Comparison of ENCODE assay signal across 21 cellular contexts in genomic region chr21:40291560-40291959, GRCh38.
A peak's percentile ranks its signal among the peaks of the same experiment; 100 is the strongest.
DNase-seq lines count a peak whose midpoint lies in the region; ATAC-seq, FAIRE-seq and TF ChIP-seq lines count a peak whose summit lies in the region.
"Had no signal": no experiment of that assay in that cellular context is flagged by ENCODE, and none has a peak within 500 bp of the region (broad histone marks: within the 10 kb centered on the region; RNA-seq: fewer than 3 reads in every experiment).

No MANE protein-coding gene starts in this region.

- no peak for TF ChIP-seq RAD21 in H1 (IDR thresholded peaks at IDR 0.05 in 1 of 2, conservative IDR thresholded peaks at IDR 0.05 in 1 of 2; ENCODE audit: low read depth in 2 of 2, low read length in 2 of 2)

- H4K8ac ChIP-seq in H1 (ENCODE audit: extremely low read depth, insufficient read depth, low read length), result no peak overlapping the region

- H3K9me3 ChIP-seq in HUES48 (ENCODE audit: control insufficient read depth, insufficient read depth, low read length) (peaks cover 6% of the 10 kb centered on the region), H1 (ENCODE audit: insufficient read depth in 2 of 2, low read depth in 1 of 2, low read length in 1 of 2) (peaks cover 6% of the 10 kb centered on the region in 2 experiments; a peak in 2 of 4 replicates), neural progenitor cell (ENCODE audit: low read depth) (no peaks in the 10 kb centered on the region), vagina (no peaks in the 10 kb centered on the region)
- H3K9me3 ChIP-seq: A549, Caco-2, HAP-1 had no signal

- no peaks in the 10 kb centered on the region for H3K36me3 Mint-ChIP-seq in neural progenitor cell

- no peak overlapping the region for H3K14ac ChIP-seq in H1 (ENCODE audit: insufficient read length)

- H3K4me3 Mint-ChIP-seq in neural progenitor cell, result no peak overlapping the region
- H3K4me3 Mint-ChIP-seq: CD4-positive, alpha-beta T cell had no signal

- CTCF ChIA-PET in H1 (lab: Charles Lee; ENCODE audit: partially characterized antibody), result interaction anchor here (0.6 to 1.2 kb wide), 4 partner anchors 11 to 199 kb away, joined by 3 read pairs; no protein-coding TSS in a partner anchor

- H3K4me1 Mint-ChIP-seq in neural progenitor cell, result peaks cover 9% of the 10 kb centered on the region

- TF ChIP-seq POLR2A in H1 (IDR thresholded peaks at IDR 0.05; ENCODE audit: control extremely low read depth in 1 of 2, low read depth in 2 of 2, low read length in 2 of 2) (no peak), vagina (IDR thresholded peaks at IDR 0.05) (no peak)

- no peak overlapping the region for H3K18ac ChIP-seq in H1 (ENCODE audit: extremely low read depth, low read length)

- WGBS in H1 (ENCODE audit: extremely low coverage in 1 of 2, insufficient coverage in 1 of 2, insufficient read length in 1 of 2, insufficient replicate concordance in 2 of 2, low coverage in 1 of 2, low lambda C conversion rate in 2 of 2, missing lambda C conversion rate in 1 of 2), 2 experiments, result 65% methylated on average over 7 of the region's 7 CpGs; no CpG with 5 or more reads in 1 of the 2 experiments

- H3K4me3 ChIP-seq in HUES48 (ENCODE audit: low read depth, low read length) (no peak overlapping the region), H1 (ENCODE audit: extremely low read depth in 1 of 4, insufficient read depth in 2 of 4, low read depth in 3 of 4, low read length in 4 of 4) (0 out of 8 replicates have a peak overlapping the region, but pooled peaks of 1 of the 4 experiments have one; percentile 2), neural progenitor cell (no peak overlapping the region), vagina (no peak overlapping the region)
- H3K4me3 ChIP-seq: A549, GM23248, HAP-1, K562 had no signal

- H3K27ac ChIP-seq in HUES48 (ENCODE audit: low read depth, low read length) (peak overlapping the region; percentile 75), H1 (ENCODE audit: low read depth, low read length) (no peak overlapping the region), neural progenitor cell (no peak overlapping the region), vagina (no peak overlapping the region)
- H3K27ac ChIP-seq: 22Rv1, A549, C4-2B, GM23248 had no signal

- no peaks in the 10 kb centered on the region for H3F3A ChIP-seq in neural progenitor cell (ENCODE audit: low read depth)

- H2BK5ac ChIP-seq in H1 (ENCODE audit: low read depth, low read length), result no peak overlapping the region

- no peak overlapping the region for H2AK5ac ChIP-seq in H1 (ENCODE audit: low read depth, low read length)

- H4K5ac ChIP-seq in H1 (ENCODE audit: insufficient read length, low read depth, low read length), result no peak overlapping the region

- H3K56ac ChIP-seq in H1 (replicated peaks; ENCODE audit: insufficient read length, low read depth, low read length), result no peak overlapping the region

- no peak overlapping the region for H2AFZ ChIP-seq in H1 (ENCODE audit: low read length)
- peak overlapping the region; percentile 42 for H2AFZ ChIP-seq in neural progenitor cell (replicated peaks)
- H2AFZ ChIP-seq: GM23248 had no signal

- H3K9ac ChIP-seq in HUES48 (ENCODE audit: low read depth, low read length) (no peak overlapping the region), H1 (replicated peaks in 1 of 4; ENCODE audit: extremely low read depth in 1 of 4, low read depth in 3 of 4, low read length in 3 of 4) (no peak overlapping the region), neural progenitor cell (no peak overlapping the region)
- H3K9ac ChIP-seq: GM23248 had no signal

- H3K79me2 ChIP-seq in H1 (ENCODE audit: control insufficient read depth in 1 of 2, insufficient read depth in 2 of 2, low read length in 2 of 2) (no peaks in the 10 kb centered on the region), neural progenitor cell (ENCODE audit: low read depth) (no peaks in the 10 kb centered on the region)

- no peak for ATAC-seq in GM21737 (IDR thresholded peaks at IDR 0.05; ENCODE audit: unreplicated experiment)
- ATAC-seq: A549, K562 had no signal

- H4K91ac ChIP-seq in H1 (replicated peaks; ENCODE audit: insufficient read length, low read length), result no peak overlapping the region

- H2BK15ac ChIP-seq in H1 (ENCODE audit: low read length), result no peak overlapping the region

- peak overlapping the region; percentile 1 to 4; a peak in 2 of 4 replicates for H3K4me2 ChIP-seq in H1 (ENCODE audit: insufficient read depth in 1 of 2, low read depth in 2 of 2, low read length in 2 of 2)
- no peak overlapping the region for H3K4me2 ChIP-seq in neural progenitor cell
- H3K4me2 ChIP-seq: A549 had no signal

- POLR2A ChIA-PET in H1 (lab: Charles Lee; ENCODE audit: partially characterized antibody), result no interaction called here

- no peak overlapping the region for H3K27ac Mint-ChIP-seq in neural progenitor cell
- H3K27ac Mint-ChIP-seq: CD4-positive, alpha-beta T cell had no signal

- H3K4ac ChIP-seq in H1 (replicated peaks; ENCODE audit: insufficient read length, low read depth, low read length), result no peak overlapping the region

- no peaks in the 10 kb centered on the region for H3K9me3 Mint-ChIP-seq in neural progenitor cell

- no peak for TF ChIP-seq EP300 in H1 (IDR thresholded peaks at IDR 0.05; ENCODE audit: borderline replicate concordance in 1 of 2, low read depth in 2 of 2, low read length in 2 of 2)

- no peaks in the 10 kb centered on the region for H4K20me1 ChIP-seq in H1 (replicated peaks in 1 of 2; ENCODE audit: control insufficient read depth in 1 of 2, insufficient read depth in 2 of 2, low read length in 2 of 2)
- no peaks in the 10 kb centered on the region for H4K20me1 ChIP-seq in neural progenitor cell (ENCODE audit: low read depth)

- no peak overlapping the region for H2BK120ac ChIP-seq in H1 (replicated peaks; ENCODE audit: low read depth, low read length)

- no peak for TF ChIP-seq CTCF in H1 (IDR thresholded peaks at IDR 0.05; ENCODE audit: control extremely low read depth in 1 of 3, insufficient read depth in 1 of 3, low read depth in 1 of 3, low read length in 3 of 3)
- TF ChIP-seq CTCF in neural progenitor cell (IDR thresholded peaks at IDR 0.05), result no peak
- no peak for TF ChIP-seq CTCF in vagina (IDR thresholded peaks at IDR 0.05)

- FAIRE-seq in H1 (lab: Jason Lieb, UNC), result no peak
- FAIRE-seq: A549, K562 had no signal

- peaks cover 6% of the 10 kb centered on the region for H3K27me3 Mint-ChIP-seq in neural progenitor cell (ENCODE audit: insufficient read depth, low read depth)
- H3K27me3 Mint-ChIP-seq: CD4-positive, alpha-beta T cell had no signal

- H3K23ac ChIP-seq in H1 (ENCODE audit: insufficient read length), result no peak overlapping the region

- H2BK12ac ChIP-seq in H1 (ENCODE audit: low read depth, low read length), result no peak overlapping the region

- no peak overlapping the region; the same call in 1 of the 2 replicates for H2BK20ac ChIP-seq in H1 (ENCODE audit: low read length)

- peak; percentile 88 for DNase-seq in ELF-1 (ENCODE audit: low read depth, low spot score)
- peak; percentile 7 to 49 for DNase-seq in H1 (ENCODE audit: low read depth in 1 of 2, low spot score in 2 of 2)
- DNase-seq in neural progenitor cell (ENCODE audit: low spot score), result no peak
- DNase-seq in D341Med (ENCODE audit: low spot score), result no peak
- no peak for DNase-seq in vagina (ENCODE audit: extremely low spot score in 2 of 2)
- no peak for DNase-seq in SKM-1 treated with dmso at 0.1 percent for 144 hours (lab: John Stamatoyannopoulos, UW; ENCODE audit: unreplicated experiment)
- DNase-seq: AML-193; Caco-2; CD4-positive, alpha-beta T cell; DMS153; DMS79; GF-D8; GM23248; IMR-90 had no signal

- H3K36me3 ChIP-seq in HUES48 (ENCODE audit: control insufficient read depth, insufficient read depth, low read length) (no peaks in the 10 kb centered on the region), H1 (ENCODE audit: control insufficient read depth in 2 of 4, insufficient read depth in 4 of 4, low read length in 3 of 4) (no peaks in the 10 kb centered on the region), neural progenitor cell (no peaks in the 10 kb centered on the region), vagina (no peaks in the 10 kb centered on the region)
- H3K36me3 ChIP-seq: HAP-1 had no signal

- H3K27me3 ChIP-seq in HUES48 (ENCODE audit: control insufficient read depth, insufficient read depth, low read length), result no peaks in the 10 kb centered on the region
- no peaks in the 10 kb centered on the region for H3K27me3 ChIP-seq in H1 (replicated peaks in 1 of 4; ENCODE audit: control insufficient read depth in 3 of 4, extremely low read depth in 1 of 4, insufficient read depth in 3 of 4, low read length in 3 of 4)
- no peaks in the 10 kb centered on the region for H3K27me3 ChIP-seq in neural progenitor cell
- H3K27me3 ChIP-seq in vagina, result no peaks in the 10 kb centered on the region

- H3K4me1 ChIP-seq in HUES48 (ENCODE audit: control insufficient read depth, insufficient read depth, low read length) (peaks cover 14% of the 10 kb centered on the region), H1 (replicated peaks in 1 of 4; ENCODE audit: control insufficient read depth in 3 of 4, insufficient read depth in 4 of 4, low read length in 3 of 4) (peaks cover 0 to 7% (median 1%) of the 10 kb centered on the region in 4 experiments; a peak in 4 of 7 replicates), neural progenitor cell (peaks cover 6% of the 10 kb centered on the region), vagina (no peaks in the 10 kb centered on the region)
- H3K4me1 ChIP-seq: A549, Caco-2, HAP-1 had no signal

- H3K79me1 ChIP-seq in H1 (ENCODE audit: low read depth, low read length), result no peaks in the 10 kb centered on the region

- H3K23me2 ChIP-seq in H1 (ENCODE audit: low read depth, low read length), result peaks cover 2% of the 10 kb centered on the region; the same call in 1 of the 2 replicates

- intact Hi-C loops in vagina (cut with DNase I), result no loop called here

TF ChIP-seq in H1, 55 proteins besides CTCF, POLR2A, EP300 and RAD21:
- TF ChIP-seq TEAD4 (IDR thresholded peaks at IDR 0.05; ENCODE audit: low read depth, low read length) (no peak), SIRT6 (IDR thresholded peaks at IDR 0.05; ENCODE audit: low read length) (no peak), TBP (IDR thresholded peaks at IDR 0.05; ENCODE audit: low read depth, low read length) (no peak), CREB1 (IDR thresholded peaks at IDR 0.05) (no peak), EGR1 (IDR thresholded peaks at IDR 0.05; ENCODE audit: borderline replicate concordance, low read depth, low read length) (no peak), SUZ12 (IDR thresholded peaks at IDR 0.05; ENCODE audit: low read length) (no peak), MAX (IDR thresholded peaks at IDR 0.05) (no peak), MAFK (IDR thresholded peaks at IDR 0.05; ENCODE audit: low read depth, low read length) (no peak), CBX5 (IDR thresholded peaks at IDR 0.05; ENCODE audit: low read depth, low read length) (no peak), CHD1 (IDR thresholded peaks at IDR 0.05; ENCODE audit: low read depth, low read length) (no peak), SAP30 (IDR thresholded peaks at IDR 0.05; ENCODE audit: insufficient read depth, insufficient replicate concordance, low read length) (no peak)

Comparison
In these comparisons a context has a peak if more than half of its experiments do, and no peak if none do; other contexts are left out.
1. DNase-seq: peak in ELF-1 (single experiment) and H1 (2 of 2); none in neural progenitor cell (single experiment), D341Med (single experiment), vagina (0 of 2) and SKM-1 treated with dmso at 0.1 percent for 144 hours (single experiment).